1 cellular context compared by ENCODE assay signal in the genomic region with DNA sequence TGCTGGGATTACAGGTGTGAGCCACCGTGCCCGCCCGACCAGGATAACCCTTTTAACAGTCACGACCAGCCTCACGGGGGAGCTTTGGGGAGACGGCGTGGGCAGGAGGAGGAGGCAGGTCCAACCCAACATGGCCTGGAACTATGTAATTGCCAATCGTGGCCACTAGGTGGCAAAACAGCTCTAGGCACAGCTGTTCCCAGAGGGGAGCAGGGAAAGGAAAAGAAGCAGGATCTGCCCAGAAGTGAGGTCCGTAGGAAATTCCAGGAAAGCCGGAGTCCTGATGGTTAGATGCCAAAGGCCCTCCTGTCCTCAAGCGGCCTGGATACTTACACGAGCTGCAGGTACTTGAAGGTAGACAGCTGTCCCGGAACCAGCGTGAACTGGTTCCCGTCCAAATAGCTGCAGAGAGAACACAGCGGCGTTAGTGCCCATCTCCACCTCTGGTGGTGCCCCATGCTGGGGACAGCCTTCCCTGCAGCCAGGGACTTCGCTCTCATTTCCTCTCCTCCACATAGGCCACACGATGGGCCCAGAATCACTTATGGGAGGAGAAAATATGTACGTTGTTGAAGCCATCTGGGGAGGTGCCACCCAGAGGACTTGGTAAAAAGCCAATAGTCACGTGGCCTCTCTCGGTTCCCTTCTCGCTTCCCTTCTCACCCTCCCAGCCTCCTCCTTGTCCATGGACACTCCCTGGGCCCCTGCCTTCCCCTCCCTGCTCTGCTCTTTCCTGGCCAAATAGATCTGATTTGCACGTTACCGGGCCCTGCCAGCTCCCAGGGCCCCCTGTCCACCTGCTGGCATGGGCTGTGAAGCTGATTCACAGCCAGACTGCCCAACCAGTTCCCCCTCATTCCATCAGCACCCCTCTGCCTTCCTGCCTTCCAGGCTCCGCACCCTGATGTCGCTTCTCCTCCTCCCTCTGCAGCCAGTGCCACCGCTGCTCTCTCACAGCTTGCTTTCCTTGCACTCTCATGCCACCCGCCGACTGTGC.
TF ChIP-seq lines count a peak whose summit lies in the region.

No MANE protein-coding gene starts in this region.

TF ChIP-seq in H1, 55 proteins besides CTCF, POLR2A, EP300 and RAD21 (continued from another document):
- TF ChIP-seq E2F6 (IDR thresholded peaks at IDR 0.05), result peak; percentile 85
- 0 out of 2 replicates have a peak, but pooled peaks have one; percentile 59 for TF ChIP-seq TCF12 (IDR thresholded peaks at IDR 0.05; ENCODE audit: low read depth, low read length)
- TF ChIP-seq GABPA (IDR thresholded peaks at IDR 0.05; ENCODE audit: borderline replicate concordance, insufficient read depth, low read length), result peak; percentile 38; the same call in 1 of the 2 replicates
- no peak for TF ChIP-seq JUND (IDR thresholded peaks at IDR 0.05; ENCODE audit: low read length)
- peak; percentile 74 for TF ChIP-seq TEAD4 (IDR thresholded peaks at IDR 0.05; ENCODE audit: low read depth, low read length)
- TF ChIP-seq HDAC2 (IDR thresholded peaks at IDR 0.05; ENCODE audit: borderline replicate concordance in 1 of 2, low read depth in 2 of 2, low read length in 2 of 2), result peak in 1 of 2 experiments; percentile 77; a peak in 1 of 4 replicates
- peak; percentile 40; the same call in 1 of the 2 replicates for TF ChIP-seq MAX (IDR thresholded peaks at IDR 0.05)
- TF ChIP-seq EGR1 (IDR thresholded peaks at IDR 0.05; ENCODE audit: borderline replicate concordance, low read depth, low read length), result peak; percentile 69; the same call in 1 of the 2 replicates
- 0 out of 2 replicates have a peak, but pooled peaks have one; percentile 20 for TF ChIP-seq BACH1 (IDR thresholded peaks at IDR 0.05; ENCODE audit: low read length)
- peak; percentile 21; the same call in 1 of the 2 replicates for TF ChIP-seq KDM1A (IDR thresholded peaks at IDR 0.05; ENCODE audit: borderline replicate concordance, low read length)
- 0 out of 2 replicates have a peak, but pooled peaks have one; percentile 48 for TF ChIP-seq YY1 (IDR thresholded peaks at IDR 0.05; ENCODE audit: low read depth, low read length)
- no peak for TF ChIP-seq CHD2 (IDR thresholded peaks at IDR 0.05; ENCODE audit: low read length)
TF ChIP-seq in H1: peak in this region for 12.
